ENCODE assay signal across 25 cellular contexts in genomic region chr1:97297611-97298010, GRCh38.
"Had no signal": no experiment of that assay in that cellular context is flagged by ENCODE, and none has a peak within 500 bp of the region (broad histone marks: within the 10 kb centered on the region; RNA-seq: fewer than 3 reads in every experiment).

No MANE protein-coding gene starts in this region.

- H3K4me1 ChIP-seq: ascending aorta, body of pancreas, SJSA1 had no signal

- H3K9ac ChIP-seq: KMS-11 had no signal

- H3K4me2 ChIP-seq: KMS-11 had no signal

- DNase-seq: activated CD4-positive, alpha-beta T cell treated with anti-CD3 and anti-CD28 coated beads for 48 hours; activated CD4-positive, alpha-beta T cell treated with anti-CD3 and anti-CD28 coated beads, Interleukin-2, amount 50 U/mL, for 4 hours; activated CD4-positive, CD25-positive, alpha-beta regulatory T cell treated with anti-CD3 and anti-CD28 coated beads, Interleukin-2, amount 50 U/mL, for 72 hours; activated CD8-positive, alpha-beta memory T cell treated with anti-CD3 and anti-CD28 coated beads, Interleukin-2, amount 50 U/mL, for 48 hours; activated CD8-positive, alpha-beta T cell treated with anti-CD3 and anti-CD28 coated beads, Interleukin-2, amount 10 ng/mL, durations not matched to agents 7 days and 5 days; activated naive CD4-positive, alpha-beta T cell treated with anti-CD3 and anti-CD28 coated beads, Interleukin-2, amount 50 U/mL, for 16 hours; activated naive CD8-positive, alpha-beta T cell treated with anti-CD3 and anti-CD28 coated beads, Interleukin-2, amount 10 ng/mL, durations not matched to agents 7 days and 5 days; activated T-cell treated with anti-CD3 and anti-CD28 coated beads, Interleukin-2, amount 50 U/mL, for 1 hour; amniotic stem cell; body of pancreas; MM.1S; NCI-H1048; NCI-H146; NCI-H187 treated with DMSO at 0.1 percent for 48 hours; NCI-H2081 treated with DMSO at 0.1 percent for 48 hours; NCI-H510A treated with DMSO at 0.1 percent for 48 hours; NCI-H69; NK-92 treated with Interleukin-12 subunit alpha and Interleukin-12 subunit beta, amount 100 ng/mL, for 24 hours; PC-3; SHP77; SW 1271 had no signal

- H3K27ac ChIP-seq: ascending aorta, body of pancreas, KMS-11, SJSA1 had no signal

- ATAC-seq: activated CD8-positive, alpha-beta T cell treated with anti-CD3 and anti-CD28 coated beads, Interleukin-2, amount 10 ng/mL, durations not matched to agents 7 days and 5 days; body of pancreas; PC-3; SK-N-SH treated with all-trans-retinoic acid at 6 μM for 48 hours had no signal

- H3K4me3 ChIP-seq: ascending aorta, body of pancreas, SJSA1 had no signal

- H3K36me3 ChIP-seq: ascending aorta, SJSA1 had no signal

- H3K9me3 ChIP-seq: ascending aorta, body of pancreas, SJSA1 had no signal

- H3K27me3 ChIP-seq: ascending aorta, body of pancreas, SJSA1 had no signal
